ENCODE assay signal across 38 cellular contexts in the genomic region with DNA sequence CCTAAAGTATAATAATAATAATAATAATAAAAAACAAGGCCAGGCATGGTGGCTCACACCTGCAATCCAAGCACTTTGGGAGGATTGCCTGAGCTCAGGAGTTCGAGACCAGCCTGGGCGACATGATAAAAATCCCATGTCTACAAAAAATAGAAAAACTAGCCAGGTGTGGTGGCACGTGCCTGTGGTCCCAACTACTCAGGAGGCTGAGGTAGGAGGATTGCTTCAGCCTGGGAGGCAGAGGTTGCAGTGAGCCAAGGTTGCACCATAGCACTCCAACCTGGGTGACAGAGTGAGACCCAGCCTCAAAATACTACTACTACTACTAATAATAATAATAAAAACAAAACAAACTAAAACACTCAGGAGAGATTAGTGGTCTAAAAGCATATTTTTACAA. TPM values are rescaled to one million over a fixed set of nuclear protein-coding genes. Genes with fewer than 3 reads are reported as not detected.
"Had no signal": no experiment of that assay in that cellular context is flagged by ENCODE, and none has a peak within 500 bp of the region (broad histone marks: within the 10 kb centered on the region; RNA-seq: fewer than 3 reads in every experiment).

No MANE protein-coding gene starts in this region.

- DNase-seq: Karpas-422, Kasumi-1, MG63, MM.1S, MV-4-11, NCI-H1048, NCI-H1092, NCI-H1092 treated with DMSO at 0.1 percent for 48 hours, NCI-H1105, NCI-H1105 treated with DMSO at 0.1 percent for 48 hours, NCI-H1417, NCI-H1417 treated with DMSO at 0.1 percent for 48 hours, NCI-H1436, NCI-H1436 treated with DMSO at 0.1 percent for 48 hours, NCI-H146, NCI-H1694, NCI-H1694 treated with DMSO at 0.1 percent for 48 hours, NCI-H187, NCI-H187 treated with DMSO at 0.1 percent for 48 hours, NCI-H1930, NCI-H2029, NCI-H2029 treated with DMSO at 0.1 percent for 48 hours, NCI-H2081, NCI-H2081 treated with DMSO at 0.1 percent for 48 hours, NCI-H2107, NCI-H2171, NCI-H2171 treated with DMSO at 0.1 percent for 48 hours, NCI-H2227 treated with DMSO at 0.1 percent for 48 hours, NCI-H226, NCI-H345, NCI-H446, NCI-H446 treated with DMSO at 0.1 percent for 48 hours, NCI-H510A, NCI-H510A treated with DMSO at 0.1 percent for 48 hours, NCI-H524 had no signal

- H3K36me3 ChIP-seq: MG63 had no signal

- H3K9me3 ChIP-seq: MG63 had no signal

- H3K4me3 ChIP-seq: MG63 had no signal

- H3K27me3 ChIP-seq: MG63 had no signal

RNA-seq across cellular contexts. Expression of gene ZNF280A, which starts 15.6 kb away (rescaled TPM):
- total RNA-seq: LHCN-M2, M059J, MCF 10A had no signal

RNA-seq across cellular contexts. Expression of gene PRAME, which starts 23.4 kb away (rescaled TPM):
- total RNA-seq: LHCN-M2, M059J, MCF 10A had no signal

RNA-seq across cellular contexts. Expression of gene ZNF280B, which starts 27.1 kb away (rescaled TPM):
- total RNA-seq: MCF 10A had no signal
